In genomic region chr7:1597791-1598190, GRCh38 we compare ENCODE assay signal across 35 cellular contexts. TPM values are rescaled to one million over a fixed set of nuclear protein-coding genes. Genes with fewer than 3 reads are reported as not detected.
"Had no signal": no experiment of that assay in that cellular context is flagged by ENCODE, and none has a peak within 500 bp of the region (broad histone marks: within the 10 kb centered on the region; RNA-seq: fewer than 3 reads in every experiment).

No MANE protein-coding gene starts in this region.

- DNase-seq: activated B cell treated with CpG ODN at 0.5 μM for 24 hours; activated CD4-positive, alpha-beta memory T cell treated with anti-CD3 and anti-CD28 coated beads for 36 hours; activated CD4-positive, alpha-beta T cell treated with anti-CD3 and anti-CD28 coated beads for 4 hours; activated CD4-positive, alpha-beta T cell treated with anti-CD3 and anti-CD28 coated beads, Interleukin-2, amount 10 ng/mL, durations not matched to agents 24 days and 14 days; activated CD4-positive, alpha-beta T cell treated with anti-CD3 and anti-CD28 coated beads, Interleukin-2, amount 50 U/mL, for 1 hour; activated CD4-positive, alpha-beta T cell treated with anti-CD3 and anti-CD28 coated beads, Interleukin-2, amount 50 U/mL, for 4 hours; activated CD4-positive, CD25-positive, alpha-beta regulatory T cell treated with anti-CD3 and anti-CD28 coated beads, Interleukin-2, amount 50 U/mL, for 72 hours; activated CD8-positive, alpha-beta memory T cell treated with anti-CD3 and anti-CD28 coated beads for 24 hours; activated CD8-positive, alpha-beta memory T cell treated with anti-CD3 and anti-CD28 coated beads, Interleukin-2, amount 10 ng/mL, durations not matched to agents 7 days and 5 days; activated CD8-positive, alpha-beta memory T cell treated with anti-CD3 and anti-CD28 coated beads, Interleukin-2, amount 50 U/mL, for 48 hours; activated CD8-positive, alpha-beta T cell treated with anti-CD3 and anti-CD28 coated beads, Interleukin-2, amount 10 ng/mL, durations not matched to agents 7 days and 5 days; activated effector memory CD4-positive, alpha-beta T cell treated with Interleukin-2 at 50 U/mL for 16 hours; activated gamma-delta T cell; activated naive CD4-positive, alpha-beta T cell treated with anti-CD3 and anti-CD28 coated beads for 36 hours; activated naive CD4-positive, alpha-beta T cell treated with anti-CD3 and anti-CD28 coated beads, Interleukin-2, amount 50 U/mL, for 16 hours; activated naive CD8-positive, alpha-beta T cell treated with anti-CD3 and anti-CD28 coated beads, Interleukin-2, amount 10 ng/mL, durations not matched to agents 7 days and 5 days; activated naive CD8-positive, alpha-beta T cell treated with anti-CD3 and anti-CD28 coated beads, Interleukin-2, amount 50 U/mL, for 24 hours; activated T-cell treated with anti-CD3 and anti-CD28 coated beads, Interleukin-2, amount 50 U/mL, for 24 hours; activated T-cell treated with anti-CD3 and anti-CD28 coated beads, Interleukin-2, amount 50 U/mL, for 48 hours; amygdala; anterior cingulate cortex; caudate nucleus; cerebellar nuclear complex; T-cell; T-helper 2 cell; T-helper 9 cell had no signal

- ATAC-seq: activated CD8-positive, alpha-beta memory T cell treated with anti-CD3 and anti-CD28 coated beads, Interleukin-2, amount 10 ng/mL, durations not matched to agents 7 days and 5 days; activated CD8-positive, alpha-beta T cell treated with anti-CD3 and anti-CD28 coated beads, Interleukin-2, amount 10 ng/mL, durations not matched to agents 7 days and 5 days; activated naive CD8-positive, alpha-beta T cell treated with anti-CD3 and anti-CD28 coated beads, Interleukin-2, amount 50 U/mL, for 24 hours; T-cell had no signal

- H3K4me3 ChIP-seq: ascending aorta, cardiac muscle cell had no signal

- H3K4me1 ChIP-seq: ascending aorta had no signal

- H3K36me3 Mint-ChIP-seq: activated CD4-positive, alpha-beta memory T cell treated with anti-CD3 and anti-CD28 coated beads for 36 hours; activated CD8-positive, alpha-beta memory T cell treated with anti-CD3 and anti-CD28 coated beads, Interleukin-2, amount 10 ng/mL, durations not matched to agents 7 days and 5 days; activated naive CD8-positive, alpha-beta T cell; activated naive CD8-positive, alpha-beta T cell treated with anti-CD3 and anti-CD28 coated beads, Interleukin-2, amount 10 ng/mL, durations not matched to agents 7 days and 5 days; brain; T-cell had no signal

- H3K36me3 ChIP-seq: ascending aorta, cardiac muscle cell had no signal

- H3K9me3 ChIP-seq: ascending aorta had no signal

- H3K9me3 Mint-ChIP-seq: activated B cell treated with CpG ODN at 0.5 μM for 24 hours; activated naive CD4-positive, alpha-beta T cell treated with anti-CD3 and anti-CD28 coated beads for 36 hours; activated naive CD8-positive, alpha-beta T cell treated with anti-CD3 and anti-CD28 coated beads, Interleukin-2, amount 10 ng/mL, durations not matched to agents 7 days and 5 days; activated naive CD8-positive, alpha-beta T cell treated with anti-CD3 and anti-CD28 coated beads, Interleukin-2, amount 50 U/mL, for 24 hours; activated T-cell treated with anti-CD3 and anti-CD28 coated beads, Interleukin-2, amount 50 U/mL, for 24 hours; activated T-helper 2 cell treated with anti-CD3 and anti-CD28 coated beads, Interferon-gamma antibody, Interleukin-2, Interleukin-4, amounts not matched to agents 10 μg/mL and 5 μg/mL and 100 μg/mL, durations not matched to agents 14 hours and 24 hours and 36 hours; brain; central memory CD8-positive, alpha-beta T cell; T-cell; T-helper 2 cell treated with Interferon-gamma antibody and Interleukin-4, amounts not matched to agents 5 μg/mL and 100 μg/mL, for 36 hours had no signal

- H3K27ac Mint-ChIP-seq: activated B cell treated with CpG ODN at 0.5 μM for 24 hours; activated CD4-positive, alpha-beta memory T cell treated with anti-CD3 and anti-CD28 coated beads for 36 hours; activated CD4-positive, alpha-beta T cell treated with anti-CD3 and anti-CD28 coated beads, Interleukin-2, amount 10 ng/mL, durations not matched to agents 24 days and 14 days; activated CD8-positive, alpha-beta memory T cell treated with anti-CD3 and anti-CD28 coated beads, Interleukin-2, amount 10 ng/mL, durations not matched to agents 7 days and 5 days; activated CD8-positive, alpha-beta T cell treated with anti-CD3 and anti-CD28 coated beads, Interleukin-2, amount 10 ng/mL, durations not matched to agents 7 days and 5 days; activated naive CD4-positive, alpha-beta T cell treated with anti-CD3 and anti-CD28 coated beads for 36 hours; activated naive CD8-positive, alpha-beta T cell; activated naive CD8-positive, alpha-beta T cell treated with anti-CD3 and anti-CD28 coated beads, Interleukin-2, amount 10 ng/mL, durations not matched to agents 7 days and 5 days; activated naive CD8-positive, alpha-beta T cell treated with anti-CD3 and anti-CD28 coated beads, Interleukin-2, amount 50 U/mL, for 24 hours; activated T-cell treated with anti-CD3 and anti-CD28 coated beads, Interleukin-2, amount 50 U/mL, for 24 hours; activated T-helper 2 cell treated with anti-CD3 and anti-CD28 coated beads, Interferon-gamma antibody, Interleukin-2, Interleukin-4, amounts not matched to agents 10 μg/mL and 5 μg/mL and 100 μg/mL, durations not matched to agents 14 hours and 24 hours and 36 hours; T-cell; T-helper 2 cell treated with Interferon-gamma antibody and Interleukin-4, amounts not matched to agents 5 μg/mL and 100 μg/mL, for 36 hours had no signal

- H3K27me3 ChIP-seq: ascending aorta had no signal

- H3K4me1 Mint-ChIP-seq: activated CD8-positive, alpha-beta memory T cell treated with anti-CD3 and anti-CD28 coated beads, Interleukin-2, amount 10 ng/mL, durations not matched to agents 7 days and 5 days had no signal

- H3K4me3 Mint-ChIP-seq: activated B cell treated with CpG ODN at 0.5 μM for 24 hours; activated CD4-positive, alpha-beta memory T cell treated with anti-CD3 and anti-CD28 coated beads for 36 hours; activated CD4-positive, alpha-beta T cell treated with anti-CD3 and anti-CD28 coated beads, Interleukin-2, amount 10 ng/mL, durations not matched to agents 24 days and 14 days; activated CD8-positive, alpha-beta memory T cell treated with anti-CD3 and anti-CD28 coated beads, Interleukin-2, amount 10 ng/mL, durations not matched to agents 7 days and 5 days; activated CD8-positive, alpha-beta T cell treated with anti-CD3 and anti-CD28 coated beads, Interleukin-2, amount 10 ng/mL, durations not matched to agents 7 days and 5 days; activated naive CD4-positive, alpha-beta T cell treated with anti-CD3 and anti-CD28 coated beads for 36 hours; activated naive CD8-positive, alpha-beta T cell; activated naive CD8-positive, alpha-beta T cell treated with anti-CD3 and anti-CD28 coated beads, Interleukin-2, amount 10 ng/mL, durations not matched to agents 7 days and 5 days; activated naive CD8-positive, alpha-beta T cell treated with anti-CD3 and anti-CD28 coated beads, Interleukin-2, amount 50 U/mL, for 24 hours; activated T-cell treated with anti-CD3 and anti-CD28 coated beads, Interleukin-2, amount 50 U/mL, for 24 hours; brain; central memory CD8-positive, alpha-beta T cell; T-cell; T-helper 2 cell treated with Interferon-gamma antibody and Interleukin-4, amounts not matched to agents 5 μg/mL and 100 μg/mL, for 36 hours had no signal

- H3K27ac ChIP-seq: ascending aorta, cardiac muscle cell, VCaP had no signal

RNA-seq across cellular contexts. Expression of gene TMEM184A, which starts 41.8 kb away (rescaled TPM):
- total RNA-seq: activated B cell treated with CpG ODN at 0.5 μM for 24 hours; activated CD4-positive, alpha-beta memory T cell treated with anti-CD3 and anti-CD28 coated beads for 36 hours; activated CD4-positive, alpha-beta T cell treated with anti-CD3 and anti-CD28 coated beads, Interleukin-2, amount 10 ng/mL, durations not matched to agents 24 days and 14 days; activated CD8-positive, alpha-beta memory T cell treated with anti-CD3 and anti-CD28 coated beads, Interleukin-2, amount 10 ng/mL, durations not matched to agents 7 days and 5 days; activated CD8-positive, alpha-beta T cell treated with anti-CD3 and anti-CD28 coated beads, Interleukin-2, amount 10 ng/mL, durations not matched to agents 7 days and 5 days; activated naive CD8-positive, alpha-beta T cell treated with anti-CD3 and anti-CD28 coated beads, Interleukin-2, amount 10 ng/mL, durations not matched to agents 7 days and 5 days; ascending aorta; T-helper 1 cell treated with Interleukin-12 subunit alpha and Interleukin-12 subunit beta and Interleukin-4 antibody, amounts not matched to agents 30 ng/mL and 1 ng/mL, for 36 hours had no signal
